Comparison of ENCODE assay signal across 24 cellular contexts in genomic region chr2:1938986-1939385, GRCh38.
"Had no signal": no experiment of that assay in that cellular context is flagged by ENCODE, and none has a peak within 500 bp of the region (broad histone marks: within the 10 kb centered on the region; RNA-seq: fewer than 3 reads in every experiment).

No MANE protein-coding gene starts in this region.

- H3K27ac ChIP-seq: stomach, suprapubic skin, testis, thoracic aorta, thyroid gland, tibial artery, tibial nerve, transverse colon, upper lobe of left lung, upper lobe of right lung, uterus, vagina had no signal

- H3K4me1 ChIP-seq: stomach, suprapubic skin, testis, tibial artery, tibial nerve, transverse colon, upper lobe of left lung, upper lobe of right lung, uterus, vagina had no signal

- H3K27me3 ChIP-seq: stomach, testis, thyroid gland, tibial nerve, transverse colon, upper lobe of left lung, upper lobe of right lung, uterus, vagina had no signal

- H3K4me3 ChIP-seq: stomach, suprapubic skin, testis, thoracic aorta, thyroid gland, tibial artery, tibial nerve, transverse colon, upper lobe of left lung, upper lobe of right lung, uterus, vagina had no signal

- DNase-seq: stimulated activated CD4-positive, alpha-beta T cell treated with anti-CD3 and anti-CD28 coated beads, Interleukin-2, amount 100 ng/mL, for 48 hours; stimulated activated CD4-positive, alpha-beta T cell treated with anti-CD3 and anti-CD28 coated beads, Interleukin-4, amount 100 ng/mL, for 1 hour; stimulated activated CD4-positive, alpha-beta T cell treated with anti-CD3 and anti-CD28 coated beads, Interleukin-4, amount 100 ng/mL, for 24 hours; stimulated activated CD4-positive, alpha-beta T cell treated with anti-CD3 and anti-CD28 coated beads, Interleukin-4, amount 100 ng/mL, for 4 hours; stimulated activated CD8-positive, alpha-beta memory T cell treated with anti-CD3 and anti-CD28 coated beads, Interleukin-4, amount 100 ng/mL, for 48 hours; stimulated activated naive B cell treated with anti-CD40 and anti-IgM and Interleukin-4, amounts not matched to agents 10 μg/mL and 1 μg/mL and 100 μg/mL, for 72 hours; stimulated activated naive CD4-positive, alpha-beta T cell; stimulated activated naive CD4-positive, alpha-beta T cell treated with Interleukin-2 at 50 U/mL for 16 hours; stimulated activated naive CD8-positive, alpha-beta T cell treated with anti-CD3 and anti-CD28 coated beads, Interleukin-15, amount 100 ng/mL, for 72 hours; stimulated activated naive CD8-positive, alpha-beta T cell treated with anti-CD3 and anti-CD28 coated beads, Interleukin-15, Interleukin-2, amounts not matched to agents 100 U/mL and 50 U/mL, for 24 hours; stomach; substantia nigra; testis; thyroid gland; tibial artery; transverse colon; trophoblast cell; upper lobe of left lung; upper lobe of right lung; uterus had no signal

- H3K9me3 ChIP-seq: stomach, suprapubic skin, testis, thoracic aorta, thyroid gland, tibial artery, tibial nerve, transverse colon, upper lobe of left lung, upper lobe of right lung, uterus, vagina had no signal

- H3K36me3 ChIP-seq: stomach, suprapubic skin, thoracic aorta, thyroid gland, tibial artery, tibial nerve, transverse colon, upper lobe of left lung, upper lobe of right lung, uterus, vagina had no signal
